Comparison of ENCODE assay signal across 9 cellular contexts in the genomic region with DNA sequence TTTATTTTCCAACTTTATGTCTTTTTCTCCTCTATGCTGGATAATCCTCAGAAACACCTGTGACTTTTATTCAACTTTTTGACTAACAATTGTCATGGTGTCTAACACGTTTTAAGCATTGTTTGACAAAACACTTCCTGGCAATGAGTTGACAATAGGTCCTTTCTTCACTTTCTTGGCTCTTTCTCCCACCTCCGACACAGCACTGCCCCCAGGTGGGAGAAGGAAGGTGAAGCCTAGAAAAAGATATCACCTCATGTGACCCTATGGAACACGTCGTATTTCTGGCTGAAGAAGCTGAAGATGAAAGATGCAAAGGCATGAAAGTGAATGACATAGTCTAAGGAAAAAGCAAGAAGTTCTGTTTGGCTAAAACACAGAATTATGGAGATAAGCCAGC.
DNase-seq lines count a peak whose midpoint lies in the region; ATAC-seq lines count a peak whose summit lies in the region.
"Had no signal": no experiment of that assay in that cellular context is flagged by ENCODE, and none has a peak within 500 bp of the region (broad histone marks: within the 10 kb centered on the region; RNA-seq: fewer than 3 reads in every experiment).

No MANE protein-coding gene starts in this region.

- H3K27ac Mint-ChIP-seq in effector memory CD8-positive, alpha-beta T cell, result no peak overlapping the region
- no peak overlapping the region for H3K27ac Mint-ChIP-seq in activated CD8-positive, alpha-beta memory T cell treated with anti-CD3 and anti-CD28 coated beads, Interleukin-2, amount 10 ng/mL, durations not matched to agents 7 days and 5 days

- no peaks in the 10 kb centered on the region for H3K4me1 ChIP-seq in SJCRH30

- no peaks in the 10 kb centered on the region for H3K27me3 ChIP-seq in SJCRH30

- H3K36me3 ChIP-seq in SJCRH30, result no peaks in the 10 kb centered on the region

- peak; percentile 50 for ATAC-seq in HG02798 (IDR thresholded peaks at IDR 0.05; ENCODE audit: poor library complexity, unreplicated experiment)
- ATAC-seq in GM21528 (IDR thresholded peaks at IDR 0.05; ENCODE audit: low FRiP score, unreplicated experiment), result no peak
- no peak for ATAC-seq in HG03469 (IDR thresholded peaks at IDR 0.05; ENCODE audit: unreplicated experiment)
- no peak for ATAC-seq in effector memory CD8-positive, alpha-beta T cell (replicated peaks)
- no peak for ATAC-seq in activated CD8-positive, alpha-beta memory T cell treated with anti-CD3 and anti-CD28 coated beads, Interleukin-2, amount 10 ng/mL, durations not matched to agents 7 days and 5 days

- no peaks in the 10 kb centered on the region for H3K9me3 ChIP-seq in SJCRH30 (replicated peaks)

- H3K4me3 Mint-ChIP-seq in effector memory CD8-positive, alpha-beta T cell, result no peak overlapping the region
- H3K4me3 Mint-ChIP-seq in activated CD8-positive, alpha-beta memory T cell treated with anti-CD3 and anti-CD28 coated beads, Interleukin-2, amount 10 ng/mL, durations not matched to agents 7 days and 5 days, result no peak overlapping the region

- DNase-seq in DMS53 (lab: John Stamatoyannopoulos, UW) (peak; percentile 57), SJCRH30 (peak; percentile 26 to 56), iPS-NIHi7 (ENCODE audit: extremely low spot score) (peak; percentile 67)
- no peak for DNase-seq in effector memory CD8-positive, alpha-beta T cell
- no peak for DNase-seq in activated CD8-positive, alpha-beta memory T cell treated with anti-CD3 and anti-CD28 coated beads, Interleukin-2, amount 10 ng/mL, durations not matched to agents 7 days and 5 days
- DNase-seq: midbrain had no signal

- H3K36me3 Mint-ChIP-seq in effector memory CD8-positive, alpha-beta T cell (ENCODE audit: insufficient read depth), result no peaks in the 10 kb centered on the region
- no peaks in the 10 kb centered on the region for H3K36me3 Mint-ChIP-seq in activated CD8-positive, alpha-beta memory T cell treated with anti-CD3 and anti-CD28 coated beads, Interleukin-2, amount 10 ng/mL, durations not matched to agents 7 days and 5 days

- no peak overlapping the region for H3K4me3 ChIP-seq in SJCRH30

- H3K27ac ChIP-seq in SJCRH30, result no peak overlapping the region

- CTCF ChIA-PET in activated CD8-positive, alpha-beta memory T cell treated with anti-CD3 and anti-CD28 coated beads, Interleukin-2, amount 10 ng/mL, durations not matched to agents 7 days and 5 days (lab: Charles Lee), result no interaction called here

- H3K27me3 Mint-ChIP-seq in effector memory CD8-positive, alpha-beta T cell, result no peaks in the 10 kb centered on the region
- H3K27me3 Mint-ChIP-seq in activated CD8-positive, alpha-beta memory T cell treated with anti-CD3 and anti-CD28 coated beads, Interleukin-2, amount 10 ng/mL, durations not matched to agents 7 days and 5 days, result no peaks in the 10 kb centered on the region

- H3K9me3 Mint-ChIP-seq in effector memory CD8-positive, alpha-beta T cell, result no peaks in the 10 kb centered on the region
- H3K9me3 Mint-ChIP-seq in activated CD8-positive, alpha-beta memory T cell treated with anti-CD3 and anti-CD28 coated beads, Interleukin-2, amount 10 ng/mL, durations not matched to agents 7 days and 5 days (ENCODE audit: low read depth), result no peaks in the 10 kb centered on the region

- no peaks in the 10 kb centered on the region for H3K4me1 Mint-ChIP-seq in effector memory CD8-positive, alpha-beta T cell (ENCODE audit: low read depth in 2 of 2)
- no peaks in the 10 kb centered on the region for H3K4me1 Mint-ChIP-seq in activated CD8-positive, alpha-beta memory T cell treated with anti-CD3 and anti-CD28 coated beads, Interleukin-2, amount 10 ng/mL, durations not matched to agents 7 days and 5 days

Comparison
In these comparisons a context has a peak if more than half of its experiments do, and no peak if none do; other contexts are left out.
1. DNase-seq: peak in DMS53 (single experiment), SJCRH30 (2 of 2) and iPS-NIHi7 (single experiment); none in effector memory CD8-positive, alpha-beta T cell (0 of 3) and activated CD8-positive, alpha-beta memory T cell treated with anti-CD3 and anti-CD28 coated beads, Interleukin-2, amount 10 ng/mL, durations not matched to agents 7 days and 5 days (single experiment).